1 cellular context compared by ENCODE assay signal in genomic region chr10:3172446-3173172, GRCh38.
TF ChIP-seq lines count a peak whose summit lies in the region.

PITRM1 (minus strand) TSS chr10:3172782; CDS start chr10:3172772, 10 bp downstream.

TF ChIP-seq in HCT116, 20 proteins besides CTCF, POLR2A, EP300 and RAD21 (continued from another document):
- TF ChIP-seq REST (IDR thresholded peaks at IDR 0.05; ENCODE audit: low read depth) = no peak
- no peak for TF ChIP-seq FOSL1 (IDR thresholded peaks at IDR 0.05; ENCODE audit: low read depth)
- TF ChIP-seq SRF (IDR thresholded peaks at IDR 0.05; ENCODE audit: low read depth) = no peak
- no peak for TF ChIP-seq ZNF274 (IDR thresholded peaks at IDR 0.05; ENCODE audit: low read depth, low read length)
- peak; percentile 96 for TF ChIP-seq SIN3A (IDR thresholded peaks at IDR 0.05; ENCODE audit: low read depth)
- TF ChIP-seq ZFX (IDR thresholded peaks at IDR 0.05) = peak; percentile 92
- TF ChIP-seq POLR2AphosphoS5 (IDR thresholded peaks at IDR 0.05; ENCODE audit: low read depth, low read length) = peak; percentile 99
- no peak for TF ChIP-seq EZH2phosphoT487 (IDR thresholded peaks at IDR 0.05; ENCODE audit: borderline replicate concordance)
- no peak for TF ChIP-seq EZH2 (IDR thresholded peaks at IDR 0.05)
